9 cellular contexts compared by ENCODE assay signal in the genomic region with DNA sequence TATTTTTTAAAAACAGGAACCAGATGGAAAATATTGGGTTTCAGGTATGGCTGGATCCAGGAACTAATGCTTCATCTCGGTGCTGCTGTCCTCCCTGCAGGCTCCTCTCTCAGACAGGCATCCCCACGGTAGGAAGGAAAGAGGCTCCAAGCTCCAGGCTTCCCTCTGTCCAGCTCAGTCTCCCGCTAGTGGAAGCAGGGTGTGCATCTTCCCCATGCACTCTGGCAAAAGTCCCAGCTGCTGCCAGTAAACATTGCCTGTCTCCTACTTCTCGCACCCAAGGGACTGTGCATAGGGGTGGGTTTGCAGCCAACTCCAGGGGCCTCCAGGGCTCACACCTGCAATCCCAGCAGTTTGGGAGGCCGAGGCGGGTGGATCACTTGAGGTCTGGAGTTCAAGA. TPM values are rescaled to one million over a fixed set of nuclear protein-coding genes. Genes with fewer than 3 reads are reported as not detected.
DNase-seq lines count a peak whose midpoint lies in the region; TF ChIP-seq lines count a peak whose summit lies in the region.
"Had no signal": no experiment of that assay in that cellular context is flagged by ENCODE, and none has a peak within 500 bp of the region (broad histone marks: within the 10 kb centered on the region; RNA-seq: fewer than 3 reads in every experiment).

No MANE protein-coding gene starts in this region.

- H3K36me3 ChIP-seq in adipocyte (ENCODE audit: control insufficient read depth, insufficient read depth, low read length, severe bottlenecking) = no peaks in the 10 kb centered on the region
- H3K36me3 ChIP-seq in smooth muscle cell (ENCODE audit: low read depth) = no peaks in the 10 kb centered on the region

- H3K27ac ChIP-seq in HL-60 (replicated peaks) (peak overlapping the region; percentile 59; the same call in 1 of the 2 replicates), smooth muscle cell (ENCODE audit: low read depth) (no peak overlapping the region)

- no peak overlapping the region for H3K4me2 ChIP-seq in smooth muscle cell

- no peak for TF ChIP-seq CTCF in HL-60 (IDR thresholded peaks at IDR 0.05; ENCODE audit: insufficient read depth, low read length)
- no peak for TF ChIP-seq CTCF in smooth muscle cell (IDR thresholded peaks at IDR 0.05; ENCODE audit: borderline replicate concordance, insufficient read depth, poor library complexity, severe bottlenecking)

- H3K27me3 ChIP-seq in HL-60 (ENCODE audit: insufficient read depth, poor library complexity, severe bottlenecking) (no peaks in the 10 kb centered on the region), adipocyte (replicated peaks; ENCODE audit: control insufficient read depth, insufficient read depth, low read length) (peaks cover 4% of the 10 kb centered on the region), smooth muscle cell (ENCODE audit: low read depth) (no peaks in the 10 kb centered on the region)

- H3K79me2 ChIP-seq in smooth muscle cell (ENCODE audit: low read depth) = no peaks in the 10 kb centered on the region

- H3K9me3 ChIP-seq in adipocyte (ENCODE audit: control insufficient read depth, low read length) = no peaks in the 10 kb centered on the region
- H3K9me3 ChIP-seq in smooth muscle cell (replicated peaks; ENCODE audit: low read depth) = no peaks in the 10 kb centered on the region

- DNase-seq in HL-60 (ENCODE audit: low read depth in 1 of 2, low spot score in 1 of 2) = no peak
- DNase-seq in adipocyte (ENCODE audit: low read depth) = no peak
- DNase-seq in inferior parietal cortex (ENCODE audit: extremely low spot score) = peak; percentile 57
- DNase-seq in smooth muscle cell (lab: John Stamatoyannopoulos, UW; ENCODE audit: unreplicated experiment) = no peak
- DNase-seq in HT-29 (ENCODE audit: low spot score) = no peak
- DNase-seq in stimulated activated CD8-positive, alpha-beta memory T cell treated with anti-CD3 and anti-CD28 coated beads, Interleukin-4, amount 100 ng/mL, for 48 hours = no peak
- no peak for DNase-seq in GDM1 (lab: John Stamatoyannopoulos, UW)
- no peak for DNase-seq in epidermal melanocyte (ENCODE audit: insufficient read length, low spot score)

- no peaks in the 10 kb centered on the region for H4K20me1 ChIP-seq in smooth muscle cell (ENCODE audit: low read depth)

- no peaks in the 10 kb centered on the region for H3F3A ChIP-seq in smooth muscle cell (ENCODE audit: low read depth)

- peak overlapping the region; percentile 81 for H2AFZ ChIP-seq in smooth muscle cell (ENCODE audit: low read depth)

- peak overlapping the region; percentile 82 for H3K9ac ChIP-seq in adipocyte (ENCODE audit: low read length)
- no peak overlapping the region for H3K9ac ChIP-seq in smooth muscle cell (ENCODE audit: low read depth)

- WGBS in smooth muscle cell (ENCODE audit: low lambda C conversion rate) = 92% methylated on average over 6 of the region's 6 CpGs

- H3K4me3 ChIP-seq in HL-60 (replicated peaks; ENCODE audit: insufficient read depth, low read length) (no peak overlapping the region), adipocyte (ENCODE audit: low read length) (no peak overlapping the region), smooth muscle cell (no peak overlapping the region)

- peaks cover 22% of the 10 kb centered on the region for H3K4me1 ChIP-seq in adipocyte (ENCODE audit: control insufficient read depth, insufficient read depth, low read length)
- H3K4me1 ChIP-seq in smooth muscle cell (ENCODE audit: low read depth) = no peaks in the 10 kb centered on the region

RNA-seq across cellular contexts. Expression of a gene that starts 29.2 kb away (rescaled TPM):
- not detected in 2 replicates for total RNA-seq in smooth muscle cell
- not detected in 2 replicates for polyA plus RNA-seq in smooth muscle cell
- not detected in 2 replicates for total RNA-seq in HT-29 (2014; rRNA removed; shearing (Covaris generic))
- total RNA-seq: mesothelial cell of epicardium had no signal

RNA-seq across cellular contexts. Expression of a gene that starts 40.0 kb away (rescaled TPM):
- total RNA-seq in smooth muscle cell = 3.6 and 4.3 TPM in 2 replicates
- 4.3 and 10.3 TPM in 2 replicates for polyA plus RNA-seq in smooth muscle cell
- total RNA-seq in HT-29 (2014; rRNA removed; shearing (Covaris generic)) = 8.6 and 13.8 TPM in 2 replicates

RNA-seq across cellular contexts. Expression of a gene that starts 49.6 kb away (rescaled TPM):
- 3.5 and 4.4 TPM in 2 replicates for total RNA-seq in smooth muscle cell
- 4.3 and 6.5 TPM in 2 replicates for polyA plus RNA-seq in smooth muscle cell
- total RNA-seq in HT-29 (2014; rRNA removed; shearing (Covaris generic)) = 39.1 and 40.5 TPM in 2 replicates
